Comparison of ENCODE assay signal across 27 cellular contexts in genomic region chr11:89421718-89422117, GRCh38.
"Had no signal": no experiment of that assay in that cellular context is flagged by ENCODE, and none has a peak within 500 bp of the region (broad histone marks: within the 10 kb centered on the region; RNA-seq: fewer than 3 reads in every experiment).

No MANE protein-coding gene starts in this region.

- H3K36me3 ChIP-seq: left lung, lower lobe of right lung, ovary, right atrium auricular region, stomach, thyroid gland, transverse colon, upper lobe of left lung, vagina had no signal

- H3K4me1 ChIP-seq: left lung, lower lobe of right lung, right atrium auricular region, stomach, testis, thyroid gland, transverse colon, upper lobe of left lung, vagina had no signal

- H3K27ac ChIP-seq: left lung, lower lobe of right lung, ovary, right atrium auricular region, skin epidermis, stomach, testis, thyroid gland, transverse colon, upper lobe of left lung, vagina had no signal

- H3K27me3 ChIP-seq: left lung, ovary, right atrium auricular region, stomach, testis, thyroid gland, transverse colon, upper lobe of left lung, vagina had no signal

- H3K4me3 ChIP-seq: left lung, lower lobe of right lung, ovary, right atrium auricular region, skin epidermis, stomach, testis, thyroid gland, transverse colon, upper lobe of left lung, vagina had no signal

- DNase-seq: hypothalamus; immature natural killer cell; kidney; left colon; left lung; lower lobe of right lung; mammary epithelial cell; mesenchymal stem cell; naive B cell; natural killer cell; ovary; stimulated activated CD4-positive, alpha-beta T cell treated with anti-CD3 and anti-CD28 coated beads, Interleukin-12 subunit alpha, Interleukin-12 subunit beta, amount 100 ng/mL, for 4 hours; stimulated activated CD4-positive, alpha-beta T cell treated with anti-CD3 and anti-CD28 coated beads, Interleukin-15, amount 100 ng/mL, for 24 hours; stimulated activated CD4-positive, alpha-beta T cell treated with anti-CD3 and anti-CD28 coated beads, Interleukin-2, amount 100 ng/mL, for 24 hours; stimulated activated CD4-positive, alpha-beta T cell treated with anti-CD3 and anti-CD28 coated beads, Interleukin-4, amount 100 ng/mL, for 1 hour; stimulated activated naive B cell treated with anti-CD40 and anti-IgM and Interleukin-4, amounts not matched to agents 10 μg/mL and 1 μg/mL and 100 μg/mL, for 72 hours; stimulated activated naive CD8-positive, alpha-beta T cell treated with anti-CD3 and anti-CD28 coated beads, Interleukin-15, Interleukin-2, amounts not matched to agents 100 U/mL and 50 U/mL, for 24 hours; stomach; testis; thyroid gland; transverse colon; upper lobe of left lung had no signal

- ATAC-seq: left colon; left lung; lower lobe of right lung; natural killer cell; sciatic nerve; stimulated activated naive B cell treated with anti-CD40 and anti-IgM and Interleukin-4, amounts not matched to agents 10 μg/mL and 1 μg/mL and 100 μg/mL, for 72 hours; stimulated activated naive CD8-positive, alpha-beta T cell treated with anti-CD3 and anti-CD28 coated beads, Interleukin-15, Interleukin-2, amounts not matched to agents 100 U/mL and 50 U/mL, for 24 hours had no signal

- H3K9me3 ChIP-seq: lower lobe of right lung, ovary, right atrium auricular region, testis, thyroid gland, transverse colon, upper lobe of left lung, vagina had no signal

- FAIRE-seq: islet of Langerhans had no signal
